8 cellular contexts compared by ENCODE assay signal in genomic region chr22:46754110-46754799, GRCh38. TPM values are rescaled to one million over a fixed set of nuclear protein-coding genes. Genes with fewer than 3 reads are reported as not detected.
DNase-seq lines count a peak whose midpoint lies in the region; ATAC-seq and TF ChIP-seq lines count a peak whose summit lies in the region.

No MANE protein-coding gene starts in this region.

- peaks cover 9% of the 10 kb centered on the region for H3K9me3 ChIP-seq in lower lobe of right lung
- no peaks in the 10 kb centered on the region for H3K9me3 ChIP-seq in uterus

- peak overlapping the region; percentile 100 for H3K27ac Mint-ChIP-seq in chondrocyte (ENCODE audit: unreplicated experiment)

- peak overlapping the region; percentile 63 for H3K4me3 Mint-ChIP-seq in chondrocyte (ENCODE audit: unreplicated experiment)

- H3K4me1 Mint-ChIP-seq in chondrocyte (ENCODE audit: low read depth), result peaks cover 40% of the 10 kb centered on the region

- H3K27me3 ChIP-seq in lower lobe of right lung (ENCODE audit: low read depth) (no peaks in the 10 kb centered on the region), uterus (no peaks in the 10 kb centered on the region)

- TF ChIP-seq POLR2A in uterus (IDR thresholded peaks at IDR 0.05), result peak in 1 of 2 donors; percentile 37

- H3K36me3 Mint-ChIP-seq in chondrocyte (ENCODE audit: low read depth), result no peaks in the 10 kb centered on the region

- peak overlapping the region; percentile 91 for H3K27ac ChIP-seq in lower lobe of right lung
- peak overlapping the region; percentile 63 to 68 for H3K27ac ChIP-seq in uterus

- H3K4me1 ChIP-seq in lower lobe of right lung, result peaks cover 61% of the 10 kb centered on the region
- H3K4me1 ChIP-seq in uterus, result peaks cover 0 to 6% of the 10 kb centered on the region in 2 donors

- TF ChIP-seq CTCF in chondrocyte (IDR thresholded peaks at IDR 0.05) (no peak), lower lobe of right lung (IDR thresholded peaks at IDR 0.05) (no peak), uterus (IDR thresholded peaks at IDR 0.05) (no peak)

- peak; percentile 57 for DNase-seq in NCI-H2029 (lab: John Stamatoyannopoulos, UW)
- DNase-seq in NCI-H2029 treated with DMSO at 0.1 percent for 48 hours (lab: John Stamatoyannopoulos, UW), result no peak
- DNase-seq in chondrocyte (ENCODE audit: low spot score), result no peak
- peak; percentile 90 for DNase-seq in lower lobe of right lung
- DNase-seq in uterus, result peak; percentile 82 to 86
- DNase-seq in occipital lobe (lab: John Stamatoyannopoulos, UW), result no peak
- DNase-seq in GM19238 (ENCODE audit: insufficient read length, low spot score), result no peak

- intact Hi-C loops in lower lobe of right lung (cut with DNase I), result no loop called here
- intact Hi-C loops in uterus (cut with DNase I; ENCODE audit: low total_unique reads), result no loop called here

- H3K4me3 ChIP-seq in lower lobe of right lung (peak overlapping the region; percentile 1), uterus (no peak overlapping the region)

- H3K27me3 Mint-ChIP-seq in chondrocyte (ENCODE audit: low read depth), result no peaks in the 10 kb centered on the region

- ATAC-seq in lower lobe of right lung, result peak; percentile 87 to 89

- H3K36me3 ChIP-seq in lower lobe of right lung (no peaks in the 10 kb centered on the region), uterus (no peaks in the 10 kb centered on the region)

- H3K9me3 Mint-ChIP-seq in chondrocyte (ENCODE audit: low read depth), result peaks cover 5% of the 10 kb centered on the region

TF ChIP-seq in PFSK-1, 5 proteins besides CTCF, POLR2A, EP300 and RAD21:
- TF ChIP-seq POLR2AphosphoS5 (IDR thresholded peaks at IDR 0.05; ENCODE audit: low read depth, low read length) (peak; percentile 62), SIN3A (IDR thresholded peaks at IDR 0.05; ENCODE audit: borderline replicate concordance, insufficient read depth, low read length) (peak; percentile 71; the same call in 1 of the 2 replicates), TAF1 (IDR thresholded peaks at IDR 0.05; ENCODE audit: borderline replicate concordance, insufficient read depth, low read length) (peak; percentile 64; the same call in 1 of the 2 replicates), REST (IDR thresholded peaks at IDR 0.05; ENCODE audit: insufficient read depth in 1 of 2, low read depth in 2 of 2, low read length in 2 of 2) (no peak), FOXP2 (optimal IDR thresholded peaks at IDR 0.05; ENCODE audit: borderline replicate concordance, extremely low read depth, extremely low read length, insufficient read depth) (peak; percentile 99)

RNA-seq across cellular contexts. Expression of gene TBC1D22A, which starts 8.2 kb away (rescaled TPM):
- polyA plus RNA-seq in PFSK-1 (2012; ENCODE audit: insufficient read length, low read depth), result 25.9 TPM
- total RNA-seq in chondrocyte, result 18.9 to 21.1 TPM (median 18.9 TPM) in 3 replicates
- total RNA-seq in lower lobe of right lung, result 34.1 TPM
- total RNA-seq in uterus, result 10 to 100 TPM in 3 of 4 donors, 1 to 10 TPM in 1; 9.2 to 45.3 (median 22.8) TPM
- 4.5 TPM for total RNA-seq in occipital lobe

RNA-seq across cellular contexts. Expression of gene CERK, which starts 16.2 kb away (rescaled TPM):
- polyA plus RNA-seq in PFSK-1 (2012; ENCODE audit: insufficient read length, low read depth), result 36.1 TPM
- total RNA-seq in chondrocyte, result 28.8 to 31.8 TPM (median 29.2 TPM) in 3 replicates
- 26.1 TPM for total RNA-seq in lower lobe of right lung
- 10 to 100 TPM; 37.4 to 59.9 (median 57.3) TPM for total RNA-seq in uterus
- total RNA-seq in occipital lobe, result 42.0 TPM

Comparison
In these comparisons a context has a peak if more than half of its experiments do, and no peak if none do; other contexts are left out.
1. DNase-seq: peak in NCI-H2029 (single experiment), lower lobe of right lung (single experiment) and uterus (2 of 2); none in NCI-H2029 treated with DMSO at 0.1 percent for 48 hours (single experiment), chondrocyte (single experiment), occipital lobe (single experiment) and GM19238 (single experiment).